Comparison of ENCODE assay signal across 28 cellular contexts in genomic region chr17:15453782-15454181, GRCh38. TPM values are rescaled to one million over a fixed set of nuclear protein-coding genes. Genes with fewer than 3 reads are reported as not detected.
DNase-seq lines count a peak whose midpoint lies in the region; ATAC-seq and TF ChIP-seq lines count a peak whose summit lies in the region.
"Had no signal": no experiment of that assay in that cellular context is flagged by ENCODE, and none has a peak within 500 bp of the region (broad histone marks: within the 10 kb centered on the region; RNA-seq: fewer than 3 reads in every experiment).

No MANE protein-coding gene starts in this region.

- no peak for TF ChIP-seq EP300 in gastroesophageal sphincter (IDR thresholded peaks at IDR 0.05)

- peaks cover 0 to 1% (median 0%) of the 10 kb centered on the region in 4 donors for H3K4me1 Mint-ChIP-seq in CD4-positive, alpha-beta memory T cell
- H3K4me1 Mint-ChIP-seq: activated CD8-positive, alpha-beta memory T cell treated with anti-CD3 and anti-CD28 coated beads, Interleukin-2, amount 10 ng/mL, durations not matched to agents 7 days and 5 days; WTC11 had no signal

- no peak overlapping the region for H3K27ac Mint-ChIP-seq in CD4-positive, alpha-beta memory T cell
- H3K27ac Mint-ChIP-seq: activated CD8-positive, alpha-beta memory T cell treated with anti-CD3 and anti-CD28 coated beads, Interleukin-2, amount 10 ng/mL, durations not matched to agents 7 days and 5 days; activated T-cell treated with anti-CD3 and anti-CD28 coated beads, Interleukin-2, amount 50 U/mL, for 72 hours; CD8-positive, alpha-beta T cell; mesothelial cell of epicardium; natural killer cell treated with Interleukin-12 subunit alpha and Interleukin-12 subunit beta and Interleukin-15 and Interleukin-18, amount 100 ng/mL, for 72 hours; WTC11 had no signal

- H3K9me3 ChIP-seq in adipocyte (ENCODE audit: control insufficient read depth, low read length) (peaks cover 9% of the 10 kb centered on the region), gastroesophageal sphincter (no peaks in the 10 kb centered on the region), muscle layer of duodenum (ENCODE audit: control insufficient read depth in 1 of 2, low read length in 2 of 2) (peaks cover 0 to 4% of the 10 kb centered on the region in 2 donors)
- H3K9me3 ChIP-seq in CD4-positive, alpha-beta memory T cell (ENCODE audit: control insufficient read depth in 1 of 2, low read length in 2 of 2), result no peaks in the 10 kb centered on the region
- H3K9me3 ChIP-seq: adrenal gland, ovary, Peyer's patch had no signal

- H3K4me3 Mint-ChIP-seq in CD4-positive, alpha-beta memory T cell, result no peak overlapping the region
- H3K4me3 Mint-ChIP-seq: activated CD8-positive, alpha-beta memory T cell treated with anti-CD3 and anti-CD28 coated beads, Interleukin-2, amount 10 ng/mL, durations not matched to agents 7 days and 5 days; activated T-cell treated with anti-CD3 and anti-CD28 coated beads, Interleukin-2, amount 50 U/mL, for 72 hours; brain; CD8-positive, alpha-beta T cell; mesothelial cell of epicardium; natural killer cell treated with Interleukin-12 subunit alpha and Interleukin-12 subunit beta and Interleukin-15 and Interleukin-18, amount 100 ng/mL, for 72 hours; WTC11 had no signal

- CTCF ChIA-PET in CD4-positive, alpha-beta memory T cell (lab: Charles Lee; ENCODE audit: partially characterized antibody), result no interaction called here

- 55 to 76% methylated on average over 2 to 3 of the region's 3 CpGs for WGBS in gastroesophageal sphincter (ENCODE audit: low coverage in 1 of 2), 2 donors

- no peaks in the 10 kb centered on the region for H3K27me3 Mint-ChIP-seq in CD4-positive, alpha-beta memory T cell
- H3K27me3 Mint-ChIP-seq: activated CD8-positive, alpha-beta memory T cell treated with anti-CD3 and anti-CD28 coated beads, Interleukin-2, amount 10 ng/mL, durations not matched to agents 7 days and 5 days; brain; natural killer cell treated with Interleukin-12 subunit alpha and Interleukin-12 subunit beta and Interleukin-15 and Interleukin-18, amount 100 ng/mL, for 72 hours had no signal

- H3K27me3 ChIP-seq in adipocyte (replicated peaks; ENCODE audit: control insufficient read depth, insufficient read depth, low read length) (no peaks in the 10 kb centered on the region), gastroesophageal sphincter (no peaks in the 10 kb centered on the region), muscle layer of duodenum (ENCODE audit: low read depth, low read length) (no peaks in the 10 kb centered on the region)
- no peaks in the 10 kb centered on the region for H3K27me3 ChIP-seq in CD4-positive, alpha-beta memory T cell (ENCODE audit: insufficient read depth, low read length)
- H3K27me3 ChIP-seq: adrenal gland, hepatocyte, left lung, ovary, Peyer's patch had no signal

- peaks cover 0 to 13% (median 6%) of the 10 kb centered on the region in 8 donors for H3K9me3 Mint-ChIP-seq in CD4-positive, alpha-beta memory T cell
- H3K9me3 Mint-ChIP-seq: natural killer cell treated with Interleukin-12 subunit alpha and Interleukin-12 subunit beta and Interleukin-15 and Interleukin-18, amount 100 ng/mL, for 72 hours had no signal

- H3K36me3 ChIP-seq in adipocyte (ENCODE audit: control insufficient read depth, insufficient read depth, low read length, severe bottlenecking) (no peaks in the 10 kb centered on the region), gastroesophageal sphincter (no peaks in the 10 kb centered on the region), muscle layer of duodenum (ENCODE audit: control insufficient read depth in 1 of 2, insufficient read depth in 2 of 2, low read length in 2 of 2) (no peaks in the 10 kb centered on the region)
- no peaks in the 10 kb centered on the region for H3K36me3 ChIP-seq in CD4-positive, alpha-beta memory T cell (ENCODE audit: insufficient read depth, low read length)
- H3K36me3 ChIP-seq: adrenal gland, ovary, Peyer's patch had no signal

- TF ChIP-seq CTCF in gastroesophageal sphincter (IDR thresholded peaks at IDR 0.05), result no peak

- H3K9ac ChIP-seq in adipocyte (ENCODE audit: low read length), result peak overlapping the region; percentile 15

- peaks cover 39 to 49% of the 10 kb centered on the region in 2 donors for H3K36me3 Mint-ChIP-seq in CD4-positive, alpha-beta memory T cell

- intact Hi-C loops in CD4-positive, alpha-beta memory T cell (cut with micrococcal nuclease), result no loop called here

- ATAC-seq in gastroesophageal sphincter (no peak), left lobe of liver (no peak)
- ATAC-seq: activated CD8-positive, alpha-beta memory T cell treated with anti-CD3 and anti-CD28 coated beads, Interleukin-2, amount 10 ng/mL, durations not matched to agents 7 days and 5 days; activated T-cell treated with anti-CD3 and anti-CD28 coated beads, Interleukin-2, amount 50 U/mL, for 72 hours; CD8-positive, alpha-beta T cell; left lung; natural killer cell treated with Interleukin-12 subunit alpha and Interleukin-12 subunit beta and Interleukin-15 and Interleukin-18, amount 100 ng/mL, for 72 hours; right cardiac atrium; WTC11 had no signal

- DNase-seq in adipocyte (ENCODE audit: low read depth) (no peak), superior temporal gyrus (ENCODE audit: extremely low spot score) (peak; percentile 86), D341Med (ENCODE audit: low spot score) (no peak), left lobe of liver (ENCODE audit: low spot score) (no peak)
- no peak for DNase-seq in CD4-positive, alpha-beta memory T cell
- DNase-seq: activated CD8-positive, alpha-beta memory T cell treated with anti-CD3 and anti-CD28 coated beads, Interleukin-2, amount 10 ng/mL, durations not matched to agents 7 days and 5 days; activated naive CD4-positive, alpha-beta T cell; activated T-cell treated with anti-CD3 and anti-CD28 coated beads, Interleukin-2, amount 50 U/mL, for 72 hours; CD8-positive, alpha-beta T cell; effector CD4-positive, alpha-beta T cell; left lung; NCI-H1048; NCI-H1694 treated with DMSO at 0.1 percent for 48 hours; NCI-H526 treated with DMSO at 0.1 percent for 48 hours; ovary; right cardiac atrium; SHP77 treated with DMSO at 0.1 percent for 48 hours; stimulated activated CD4-positive, alpha-beta T cell treated with anti-CD3 and anti-CD28 coated beads, Interleukin-2, amount 100 ng/mL, for 48 hours; T1000 had no signal

- H3K27ac ChIP-seq in gastroesophageal sphincter (peak overlapping the region in 3 of 4 donors; percentile 24 to 42 (median 41)), muscle layer of duodenum (ENCODE audit: low read length) (peak overlapping the region; percentile 49)
- H3K27ac ChIP-seq in CD4-positive, alpha-beta memory T cell (ENCODE audit: low read depth, low read length), result no peak overlapping the region
- H3K27ac ChIP-seq: hepatocyte, left lung, ovary had no signal

- H3K4me3 ChIP-seq in adipocyte (ENCODE audit: low read length) (no peak overlapping the region), gastroesophageal sphincter (no peak overlapping the region), muscle layer of duodenum (ENCODE audit: low read depth in 1 of 2, low read length in 2 of 2) (no peak overlapping the region)
- no peak overlapping the region for H3K4me3 ChIP-seq in CD4-positive, alpha-beta memory T cell (ENCODE audit: low read length in 2 of 2)
- H3K4me3 ChIP-seq: adrenal gland, hepatocyte, left lung, ovary, Peyer's patch had no signal

- POLR2A ChIA-PET in CD4-positive, alpha-beta memory T cell (lab: Charles Lee; ENCODE audit: partially characterized antibody), result no interaction called here

- H3K4me1 ChIP-seq in adipocyte (ENCODE audit: control insufficient read depth, insufficient read depth, low read length) (peaks cover 64% of the 10 kb centered on the region), gastroesophageal sphincter (peaks cover 7 to 60% (median 31%) of the 10 kb centered on the region in 3 donors), muscle layer of duodenum (ENCODE audit: control insufficient read depth in 1 of 2, insufficient read depth in 2 of 2, low read length in 2 of 2) (peaks cover 10 to 15% of the 10 kb centered on the region in 2 donors)
- H3K4me1 ChIP-seq in CD4-positive, alpha-beta memory T cell (ENCODE audit: insufficient read depth, low read length), result no peaks in the 10 kb centered on the region

- TF ChIP-seq POLR2A in gastroesophageal sphincter (IDR thresholded peaks at IDR 0.05), result no peak

RNA-seq across cellular contexts. Expression of gene CDRT4, which starts 13.6 kb away (rescaled TPM):
- 1 to 10 TPM; 5.4 to 5.9 (median 5.5) TPM for total RNA-seq in gastroesophageal sphincter
- 10 to 100 TPM in 1 of 2 experiments, 1 to 10 TPM in 1; 9.6 to 17.3 TPM for total RNA-seq in CD4-positive, alpha-beta memory T cell
- 1 to 10 TPM; 1.9 to 2.0 TPM for polyA plus RNA-seq in CD4-positive, alpha-beta memory T cell
- total RNA-seq in left lobe of liver, result 1.7 TPM
